Comparison of ENCODE assay signal across 1 cellular context in the genomic region with DNA sequence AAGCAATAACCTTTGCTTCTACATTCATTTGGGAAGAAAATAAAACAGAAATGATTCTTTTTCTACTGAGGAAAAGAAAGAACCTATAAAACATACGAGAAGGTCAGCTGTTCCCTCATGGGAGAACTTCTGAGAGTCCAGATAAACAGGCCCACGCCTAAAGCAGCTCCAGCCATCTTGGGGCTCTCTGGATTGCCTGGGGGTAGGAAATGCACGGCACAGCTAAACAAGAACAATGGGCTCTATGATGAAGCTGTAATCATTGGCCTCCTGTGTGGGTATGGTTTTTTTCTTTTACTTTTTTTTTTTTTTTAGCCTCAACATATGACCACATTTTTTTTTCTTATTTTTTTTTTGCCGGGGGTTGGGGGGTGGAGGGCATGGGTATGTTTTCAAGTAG.
TF ChIP-seq lines count a peak whose summit lies in the region.

No MANE protein-coding gene starts in this region.

TF ChIP-seq in SK-N-SH, 30 proteins besides CTCF, POLR2A, EP300 and RAD21:
- TF ChIP-seq CHD2 (IDR thresholded peaks at IDR 0.05; ENCODE audit: low read length, partially characterized antibody) (no peak), SMC3 (IDR thresholded peaks at IDR 0.05; ENCODE audit: low read depth, low read length) (no peak), JUND (IDR thresholded peaks at IDR 0.05) (no peak), RXRA (IDR thresholded peaks at IDR 0.05; ENCODE audit: borderline replicate concordance, low read depth) (no peak), POLR2AphosphoS5 (IDR thresholded peaks at IDR 0.05; ENCODE audit: low read depth, low read length) (no peak), GATA2 (CRISPR knock-in tag; IDR thresholded peaks at IDR 0.05) (peak; percentile 8; the same call in 1 of the 2 replicates), TAF1 (IDR thresholded peaks at IDR 0.05; ENCODE audit: borderline replicate concordance, low read depth, low read length) (no peak)
- TF ChIP-seq, protein P1, sequence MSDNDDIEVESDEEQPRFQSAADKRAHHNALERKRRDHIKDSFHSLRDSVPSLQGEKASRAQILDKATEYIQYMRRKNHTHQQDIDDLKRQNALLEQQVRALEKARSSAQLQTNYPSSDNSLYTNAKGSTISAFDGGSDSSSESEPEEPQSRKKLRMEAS (IDR thresholded peaks at IDR 0.05; ENCODE audit: low read depth): no peak
TF ChIP-seq in SK-N-SH: peak in this region for 1.
